Comparison of ENCODE assay signal across 8 cellular contexts in the genomic region with DNA sequence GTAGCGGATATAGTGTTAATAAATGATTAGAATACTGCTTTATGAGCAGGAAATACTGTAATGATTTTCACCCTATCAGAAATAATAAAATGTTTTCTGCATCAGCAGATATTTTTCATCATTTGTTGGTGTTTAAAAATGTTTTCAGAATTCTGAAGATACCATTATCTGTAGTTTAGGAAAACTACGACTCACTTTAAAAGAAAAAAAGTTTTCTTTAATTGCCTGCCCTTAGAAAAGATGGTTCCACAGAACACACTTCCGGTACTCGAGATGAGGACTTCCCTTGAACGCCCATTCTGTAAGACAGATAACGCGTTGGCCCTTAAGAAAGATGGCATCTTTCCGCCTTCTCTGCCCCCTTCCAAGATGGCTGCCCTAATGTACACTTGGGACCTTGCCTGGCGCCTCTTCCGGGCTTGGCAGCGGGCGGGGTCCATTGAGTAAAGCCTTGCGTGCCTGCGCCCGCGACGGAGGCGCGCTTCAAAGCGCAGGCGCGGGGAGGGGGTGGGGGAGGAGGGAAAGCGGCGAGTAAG. TPM values are rescaled to one million over a fixed set of nuclear protein-coding genes. Genes with fewer than 3 reads are reported as not detected.
DNase-seq lines count a peak whose midpoint lies in the region; ATAC-seq and TF ChIP-seq lines count a peak whose summit lies in the region.

TSS of gene SZRD1 (plus strand) at position 521 of the 536 bp plus-strand sequence. CDS start 16 bp downstream, outside the sequence.

- H3K36me3 ChIP-seq in CD8-positive, alpha-beta T cell (ENCODE audit: insufficient read depth, low read length): no peaks in the 10 kb centered on the region

- H3K27me3 ChIP-seq in CD8-positive, alpha-beta T cell (ENCODE audit: insufficient read depth, low read length): no peaks in the 10 kb centered on the region

- peak; percentile 86 for ATAC-seq in CD8-positive, alpha-beta T cell
- ATAC-seq in GM21390 (IDR thresholded peaks at IDR 0.05; ENCODE audit: unreplicated experiment): peak; percentile 76
- peak; percentile 85 for ATAC-seq in effector memory CD8-positive, alpha-beta T cell (replicated peaks)

- H3K9me3 ChIP-seq in CD8-positive, alpha-beta T cell (ENCODE audit: low read length): no peaks in the 10 kb centered on the region

- H3K4me3 ChIP-seq in CD8-positive, alpha-beta T cell (ENCODE audit: low read depth, low read length): peak within 1 kb of the TSS; percentile 99

- POLR2A ChIA-PET in CD8-positive, alpha-beta T cell (lab: Charles Lee): interaction anchor here (0.7 to 2.5 kb wide), 4 partner anchors 14 to 763 kb away, joined by 3 to 20 read pairs (median 4); partner anchors contain the start of genes FBXO42 and NECAP2

- H3K4me1 Mint-ChIP-seq in CD8-positive, alpha-beta T cell (ENCODE audit: low read depth): peaks cover 37% of the 10 kb centered on the region
- H3K4me1 Mint-ChIP-seq in effector memory CD8-positive, alpha-beta T cell (ENCODE audit: low read depth in 2 of 2): peaks cover 25 to 29% of the 10 kb centered on the region in 2 donors

- intact Hi-C loops in CD8-positive, alpha-beta T cell (cut with DNase I, micrococcal nuclease): loop anchor here (1.0 to 10.0 kb wide), 16 partner anchors 14 to 1068 kb away; partner anchors contain the start of genes CPLANE2 (in 2 of the 2), FBXO42 (in 2 of the 2), NECAP2 (in 2 of the 2) and SPEN (in 2 of the 2)

- peak; percentile 89 to 98 (median 93) for DNase-seq in CD8-positive, alpha-beta T cell
- DNase-seq in HUDEP-2 (lab: John Stamatoyannopoulos, UW; ENCODE audit: unreplicated experiment in 76 of 76): peak in 74 of 76 experiments; percentile 64 to 98 (median 94)
- peak; percentile 97 for DNase-seq in NOMO-1 treated with dmso at 0.1 percent for 144 hours (lab: John Stamatoyannopoulos, UW; ENCODE audit: unreplicated experiment)
- peak; percentile 64 to 93 (median 78) for DNase-seq in activated CD8-positive, alpha-beta memory T cell treated with anti-CD3 and anti-CD28 coated beads for 48 hours (ENCODE audit: low read depth in 2 of 3, low spot score in 2 of 3)
- peak; percentile 93 to 95 (median 93) for DNase-seq in effector memory CD8-positive, alpha-beta T cell
- peak; percentile 99 to 100 for DNase-seq in lung microvascular endothelial cell (ENCODE audit: low read depth in 2 of 2)
- DNase-seq in stimulated activated CD4-positive, alpha-beta T cell treated with anti-CD3 and anti-CD28 coated beads, TNF-alpha, amount 100 ng/mL, for 48 hours (ENCODE audit: low read depth in 3 of 3): peak; percentile 80 to 94 (median 91)

- peaks cover 31% of the 10 kb centered on the region for H3K4me1 ChIP-seq in CD8-positive, alpha-beta T cell (ENCODE audit: insufficient read depth, low read length)

- peak within 1 kb of the TSS; percentile 99 for H3K27ac Mint-ChIP-seq in CD8-positive, alpha-beta T cell
- H3K27ac Mint-ChIP-seq in effector memory CD8-positive, alpha-beta T cell: peak within 1 kb of the TSS; percentile 98 to 99

- CTCF ChIA-PET in CD8-positive, alpha-beta T cell (lab: Charles Lee): interaction anchor here (6.8 kb wide), 1 partner anchor 13 kb away, joined by 67 read pairs; the partner anchor contains the start of gene FBXO42

- H3K27me3 Mint-ChIP-seq in CD8-positive, alpha-beta T cell (ENCODE audit: low read depth): no peaks in the 10 kb centered on the region
- no peaks in the 10 kb centered on the region for H3K27me3 Mint-ChIP-seq in effector memory CD8-positive, alpha-beta T cell

- TF ChIP-seq CTCF in CD8-positive, alpha-beta T cell (IDR thresholded peaks at IDR 0.05): no peak

- no peaks in the 10 kb centered on the region for H3K9me3 Mint-ChIP-seq in CD8-positive, alpha-beta T cell
- H3K9me3 Mint-ChIP-seq in effector memory CD8-positive, alpha-beta T cell: no peaks in the 10 kb centered on the region

- H3K36me3 Mint-ChIP-seq in CD8-positive, alpha-beta T cell: peaks cover 13% of the 10 kb centered on the region
- peaks cover 22% of the 10 kb centered on the region for H3K36me3 Mint-ChIP-seq in effector memory CD8-positive, alpha-beta T cell (ENCODE audit: insufficient read depth)

- peak within 1 kb of the TSS; percentile 96 for H3K27ac ChIP-seq in CD8-positive, alpha-beta T cell (ENCODE audit: low read depth, low read length)

- H3K4me3 Mint-ChIP-seq in CD8-positive, alpha-beta T cell: peak within 1 kb of the TSS; percentile 99
- peak within 1 kb of the TSS; percentile 98 for H3K4me3 Mint-ChIP-seq in effector memory CD8-positive, alpha-beta T cell

RNA-seq across cellular contexts. Expression of gene SZRD1, which starts in this region (rescaled TPM):
- 100 to 1,000 TPM; 133 to 136 TPM for total RNA-seq in CD8-positive, alpha-beta T cell
- 24.4 and 28.4 TPM in 2 replicates for total RNA-seq in lung microvascular endothelial cell

Comparison
In these comparisons a context has a peak if more than half of its experiments do, and no peak if none do; other contexts are left out.
1. Peak in every context shown above with its lines: DNase-seq, ATAC-seq, H3K4me3 ChIP-seq and H3K27ac ChIP-seq.